ENCODE assay signal across 1 cellular context in genomic region chr15:79680721-79681120, GRCh38.
TF ChIP-seq lines count a peak whose summit lies in the region.

No MANE protein-coding gene starts in this region.

TF ChIP-seq in WTC11, 78 proteins besides CTCF, POLR2A, EP300 and RAD21 (continued from another document):
- TF ChIP-seq ZNF281 (CRISPR knock-in tag; IDR thresholded peaks at IDR 0.05) (no peak), CBFB (CRISPR knock-in tag; IDR thresholded peaks at IDR 0.05; ENCODE audit: low read depth) (no peak)
TF ChIP-seq in WTC11: peak in this region for 0.
